Comparison of ENCODE assay signal across 17 cellular contexts in the genomic region with DNA sequence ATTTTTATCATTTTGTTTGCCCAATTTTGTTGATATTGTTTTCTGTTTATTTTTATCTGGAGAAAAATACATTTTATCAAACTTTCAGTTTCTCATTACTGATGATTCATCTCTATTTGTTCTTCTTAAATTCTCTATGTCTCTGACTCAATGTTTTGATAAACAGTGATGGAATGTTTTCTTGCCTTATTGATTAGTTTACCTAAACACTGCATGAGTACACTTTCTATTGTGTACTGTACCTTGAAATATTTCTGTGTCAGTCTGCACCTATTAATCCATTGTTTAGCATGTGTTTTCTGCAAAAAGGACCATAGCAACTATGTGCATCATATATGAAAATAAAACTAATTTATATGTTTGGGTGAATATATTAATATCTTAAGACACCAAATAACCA.
DNase-seq lines count a peak whose midpoint lies in the region; ATAC-seq and TF ChIP-seq lines count a peak whose summit lies in the region.
"Had no signal": no experiment of that assay in that cellular context is flagged by ENCODE, and none has a peak within 500 bp of the region (broad histone marks: within the 10 kb centered on the region; RNA-seq: fewer than 3 reads in every experiment).

No MANE protein-coding gene starts in this region.

- no peak overlapping the region for H3K4me2 ChIP-seq in PC-3 (ENCODE audit: low read length)

- DNase-seq in DMS53 (lab: John Stamatoyannopoulos, UW) (peak; percentile 65), HCEC 1CT (peak; percentile 14), PC-3 (peak; percentile 47), endothelial cell (ENCODE audit: low spot score) (no peak), kidney tubule cell (ENCODE audit: low spot score) (no peak), SIG-M5 treated with dmso at 0.1 percent for 504 hours (lab: John Stamatoyannopoulos, UW; ENCODE audit: unreplicated experiment) (no peak)
- no peak for DNase-seq in activated CD8-positive, alpha-beta memory T cell treated with anti-CD3 and anti-CD28 coated beads, Interleukin-2, amount 50 U/mL, for 4 hours
- DNase-seq: AML-193; Caco-2; CD4-positive, alpha-beta T cell; DMS79 treated with DMSO at 0.1 percent for 48 hours; KBM-7 had no signal

- H3K9me3 Mint-ChIP-seq in endothelial cell (ENCODE audit: unreplicated experiment) = no peaks in the 10 kb centered on the region

- no peaks in the 10 kb centered on the region for H3K9me2 ChIP-seq in PC-3 (replicated peaks; ENCODE audit: low read length)

- no peaks in the 10 kb centered on the region for H3K9me3 ChIP-seq in PC-3 (ENCODE audit: low read length)
- H3K9me3 ChIP-seq: Caco-2, HAP-1 had no signal

- H3K27ac Mint-ChIP-seq in endothelial cell (ENCODE audit: unreplicated experiment) = no peak overlapping the region
- H3K27ac Mint-ChIP-seq: CD4-positive, alpha-beta T cell; IgD-negative memory B cell had no signal

- CTCF ChIA-PET in PC-3 (lab: Charles Lee) = interaction anchor here (0.6 kb wide), 1 partner anchor 1732 kb away, joined by 3 read pairs; no protein-coding TSS in a partner anchor

- no peaks in the 10 kb centered on the region for H3K79me2 ChIP-seq in PC-3 (ENCODE audit: low read length)

- no peaks in the 10 kb centered on the region for H3F3A ChIP-seq in PC-3 (ENCODE audit: low read length, unreplicated experiment)

- no peak overlapping the region for H3K4me3 Mint-ChIP-seq in endothelial cell (ENCODE audit: unreplicated experiment)
- H3K4me3 Mint-ChIP-seq: CD4-positive, alpha-beta T cell; IgD-negative memory B cell had no signal

- peaks cover 2% of the 10 kb centered on the region for H3K27me3 Mint-ChIP-seq in endothelial cell (ENCODE audit: unreplicated experiment)
- H3K27me3 Mint-ChIP-seq: CD4-positive, alpha-beta T cell; IgD-negative memory B cell had no signal

- no peak overlapping the region for H3K9ac ChIP-seq in PC-3 (ENCODE audit: low read length)

- H3K27ac ChIP-seq in PC-3 (ENCODE audit: low read length) = no peak overlapping the region
- H3K27ac ChIP-seq: C4-2B, HL-60 had no signal

- POLR2A ChIA-PET in PC-3 (lab: Charles Lee; ENCODE audit: unreplicated experiment) = no interaction called here

- H3K27me3 ChIP-seq in PC-3 (ENCODE audit: low read length) = no peaks in the 10 kb centered on the region

- H3K36me3 ChIP-seq in PC-3 (ENCODE audit: low read depth, low read length) = no peaks in the 10 kb centered on the region
- H3K36me3 ChIP-seq: HAP-1 had no signal

- H3K36me3 Mint-ChIP-seq in endothelial cell (ENCODE audit: low read depth, unreplicated experiment) = no peaks in the 10 kb centered on the region
- H3K36me3 Mint-ChIP-seq: IgD-negative memory B cell had no signal

- no peaks in the 10 kb centered on the region for H4K20me1 ChIP-seq in PC-3 (ENCODE audit: low read length)

- intact Hi-C loops in PC-3 (cut with micrococcal nuclease) = no loop called here

- no peaks in the 10 kb centered on the region for H3K4me1 Mint-ChIP-seq in endothelial cell (ENCODE audit: unreplicated experiment)
- H3K4me1 Mint-ChIP-seq: IgD-negative memory B cell had no signal

- H3K4me3 ChIP-seq in PC-3 (ENCODE audit: low read length) = no peak overlapping the region
- H3K4me3 ChIP-seq: GM12878, HAP-1 had no signal

- BruUV-seq in PC-3 (replicated peaks; lab: Mats Ljungman, UMichigan) = no TSS peak

- H2AFZ ChIP-seq in PC-3 (ENCODE audit: low read length) = no peak overlapping the region

- TF ChIP-seq CTCF in PC-3 (conservative IDR thresholded peaks at IDR 0.05; ENCODE audit: low read depth, low read length) (no peak), endothelial cell (IDR thresholded peaks at IDR 0.05; ENCODE audit: unreplicated experiment) (no peak)

- H3K4me1 ChIP-seq in PC-3 (ENCODE audit: insufficient read depth, low read length) = peaks cover 4% of the 10 kb centered on the region; the same call in 1 of the 2 replicates
- H3K4me1 ChIP-seq: Caco-2, HAP-1 had no signal

- ATAC-seq in PC-3 = peak; percentile 56
- ATAC-seq: GM12878 had no signal

Comparison
In these comparisons a context has a peak if more than half of its experiments do, and no peak if none do; other contexts are left out.
1. DNase-seq: peak in DMS53 (single experiment), HCEC 1CT (single experiment) and PC-3 (single experiment); none in endothelial cell (single experiment), activated CD8-positive, alpha-beta memory T cell treated with anti-CD3 and anti-CD28 coated beads, Interleukin-2, amount 50 U/mL, for 4 hours (single experiment), kidney tubule cell (single experiment) and SIG-M5 treated with dmso at 0.1 percent for 504 hours (single experiment).